8 cellular contexts compared by ENCODE assay signal in the genomic region with DNA sequence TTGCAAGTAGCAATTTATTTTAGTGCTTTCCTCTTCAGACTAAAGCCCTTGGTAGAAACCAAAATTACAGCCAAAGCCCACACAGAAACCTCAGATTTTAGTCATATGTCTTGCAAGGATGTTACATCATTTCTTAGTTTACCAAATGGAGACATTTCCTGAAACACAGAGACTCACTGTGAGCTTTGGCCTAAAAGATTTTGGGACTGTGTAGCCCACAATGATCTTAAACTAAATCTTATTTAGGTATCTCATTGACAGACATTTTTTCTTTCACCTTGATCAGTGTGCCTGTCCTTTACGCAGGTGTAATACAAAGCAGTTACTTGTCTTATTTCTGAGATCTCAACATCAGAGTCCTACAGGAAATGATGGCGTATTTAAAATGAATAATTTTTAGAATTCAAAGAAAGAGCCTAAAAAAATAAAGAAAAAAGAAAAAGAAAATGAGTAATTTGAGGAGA. TPM values are rescaled to one million over a fixed set of nuclear protein-coding genes. Genes with fewer than 3 reads are reported as not detected.
DNase-seq lines count a peak whose midpoint lies in the region; ATAC-seq, FAIRE-seq and TF ChIP-seq lines count a peak whose summit lies in the region.

No MANE protein-coding gene starts in this region.

- peak overlapping the region; percentile 54 for H3K4me2 ChIP-seq in keratinocyte (ENCODE audit: control insufficient read depth, extremely low read depth, insufficient read depth, low read depth, low read length)

- H3K9ac ChIP-seq in SK-N-MC (ENCODE audit: insufficient read length) (peak overlapping the region; percentile 63), keratinocyte (ENCODE audit: control insufficient read depth, extremely low read depth, insufficient read depth, low read length) (peak overlapping the region; percentile 52)

- H3K4me3 ChIP-seq in SK-N-MC (no peak overlapping the region), keratinocyte (ENCODE audit: control insufficient read depth in 2 of 3, extremely low read depth in 1 of 3, insufficient read depth in 2 of 3, low read depth in 1 of 3, low read length in 3 of 3) (no peak overlapping the region)

- peaks cover 58% of the 10 kb centered on the region for H3K4me1 ChIP-seq in keratinocyte (ENCODE audit: control insufficient read depth, extremely low read depth, insufficient read depth, low read length)

- H3K79me2 ChIP-seq in keratinocyte (ENCODE audit: control insufficient read depth, insufficient read depth, low read length): no peaks in the 10 kb centered on the region

- no peaks in the 10 kb centered on the region for H4K20me1 ChIP-seq in keratinocyte (ENCODE audit: control insufficient read depth, extremely low read depth, insufficient read depth, low read length)

- no peak for FAIRE-seq in keratinocyte (lab: Jason Lieb, UNC)

- H3K9me3 ChIP-seq in SK-N-MC (ENCODE audit: low read depth, low read length) (no peaks in the 10 kb centered on the region), keratinocyte (ENCODE audit: control insufficient read depth, low read depth, low read length) (no peaks in the 10 kb centered on the region)

- peak overlapping the region; percentile 44 for H2AFZ ChIP-seq in keratinocyte (ENCODE audit: control insufficient read depth, low read length)

- DNase-seq in GM03348 (ENCODE audit: low spot score) (peak; percentile 64), SK-N-MC (ENCODE audit: low read depth, low spot score) (peak; percentile 56), keratinocyte (ENCODE audit: low read depth, low spot score) (no peak), cerebellar cortex (ENCODE audit: low spot score) (no peak), SW 1271 (lab: John Stamatoyannopoulos, UW) (no peak), activated gamma-delta T cell (lab: John Stamatoyannopoulos, UW) (no peak), SHP77 treated with DMSO at 0.1 percent for 48 hours (lab: John Stamatoyannopoulos, UW) (no peak)

- H3K27me3 ChIP-seq in keratinocyte (ENCODE audit: control insufficient read depth, extremely low read depth, insufficient read depth, low read length): no peaks in the 10 kb centered on the region

- peak; percentile 31 for ATAC-seq in HG02798 (IDR thresholded peaks at IDR 0.05; ENCODE audit: poor library complexity, unreplicated experiment)

- H3K36me3 ChIP-seq in SK-N-MC (ENCODE audit: insufficient read depth, low read length) (no peaks in the 10 kb centered on the region), keratinocyte (ENCODE audit: control insufficient read depth in 2 of 2, extremely low read depth in 1 of 2, insufficient read depth in 2 of 2, low read length in 2 of 2) (no peaks in the 10 kb centered on the region)

- dilution Hi-C loops in keratinocyte (cut with MboI; ENCODE audit: extremely low pct_ligation_motif_present, low sequenced_read_pairs): no loop called here

- H3K27ac ChIP-seq in SK-N-MC: peak overlapping the region; percentile 89
- peak overlapping the region; percentile 92 for H3K27ac ChIP-seq in keratinocyte (ENCODE audit: control insufficient read depth, insufficient read depth, low read length)

- no peak for TF ChIP-seq CTCF in keratinocyte (optimal IDR thresholded peaks at IDR 0.05 in 1 of 3, IDR thresholded peaks at IDR 0.05 in 1 of 3, conservative IDR thresholded peaks at IDR 0.05 in 1 of 3; ENCODE audit: extremely low read depth in 1 of 3, insufficient read depth in 2 of 3, low read length in 3 of 3)

- H3K9me1 ChIP-seq in keratinocyte (ENCODE audit: control insufficient read depth, extremely low read depth, insufficient read depth, low read length): no peaks in the 10 kb centered on the region

RNA-seq across cellular contexts. Expression of a gene that starts 27.8 kb away (rescaled TPM):
- polyA plus RNA-seq in keratinocyte: 4.2 to 7.9 TPM (median 5.4 TPM) in 3 replicates
- polyA plus RNA-seq in keratinocyte (2011; ENCODE audit: low read depth): 4.9 TPM
- polyA plus RNA-seq in keratinocyte (2011; cell fraction: cytosol; rRNA removed): 3.4 and 6.1 TPM in 2 replicates
- 5.6 and 6.7 TPM in 2 replicates for polyA plus RNA-seq in keratinocyte (2011; cell fraction: nucleus; rRNA removed)
- polyA plus RNA-seq in keratinocyte (2012; ENCODE audit: low replicate concordance): 5.3 and 7.7 TPM in 2 replicates
- polyA minus RNA-seq in keratinocyte: 3.0 to 12.3 TPM (median 5.8 TPM) in 3 replicates
- 5.8 TPM for polyA minus RNA-seq in keratinocyte (2011; cell fraction: cytosol; rRNA and poly(A)+ RNA removed)
- 7.7 and 16.6 TPM in 2 replicates for polyA minus RNA-seq in keratinocyte (2011; cell fraction: nucleus; rRNA and poly(A)+ RNA removed)

Comparison
In these comparisons a context has a peak if more than half of its experiments do, and no peak if none do; other contexts are left out.
1. DNase-seq: peak in GM03348 (single experiment) and SK-N-MC (single experiment); none in keratinocyte (single experiment), cerebellar cortex (single experiment), SW 1271 (0 of 2), activated gamma-delta T cell (single experiment) and SHP77 treated with DMSO at 0.1 percent for 48 hours (single experiment).